In genomic region chr6:159946912-159947311, GRCh38 we compare ENCODE assay signal across 10 cellular contexts. TPM values are rescaled to one million over a fixed set of nuclear protein-coding genes. Genes with fewer than 3 reads are reported as not detected.
"Had no signal": no experiment of that assay in that cellular context is flagged by ENCODE, and none has a peak within 500 bp of the region (broad histone marks: within the 10 kb centered on the region; RNA-seq: fewer than 3 reads in every experiment).

No MANE protein-coding gene starts in this region.

- H3K27ac Mint-ChIP-seq: HFFc6 had no signal

- H3K36me3 ChIP-seq: HAP-1 had no signal

- H3K4me1 ChIP-seq: HAP-1 had no signal

- H3K4me3 ChIP-seq: GM23248, HAP-1 had no signal

- DNase-seq: GM23248, GOT3, H7, H9, HCEC 1CT, HFFc6 had no signal

- H3K4me3 Mint-ChIP-seq: H9, HFFc6 had no signal

- ATAC-seq: HCT116 had no signal

- H2AFZ ChIP-seq: GM23248 had no signal

- H3K27ac ChIP-seq: GM23248 had no signal

RNA-seq across cellular contexts. Expression of gene MAS1, which starts 56.1 kb away (rescaled TPM):
- total RNA-seq: GM23248, H1, H4, H7, HFFc6 had no signal
- polyA plus RNA-seq: GM23248 had no signal
